In the genomic region with DNA sequence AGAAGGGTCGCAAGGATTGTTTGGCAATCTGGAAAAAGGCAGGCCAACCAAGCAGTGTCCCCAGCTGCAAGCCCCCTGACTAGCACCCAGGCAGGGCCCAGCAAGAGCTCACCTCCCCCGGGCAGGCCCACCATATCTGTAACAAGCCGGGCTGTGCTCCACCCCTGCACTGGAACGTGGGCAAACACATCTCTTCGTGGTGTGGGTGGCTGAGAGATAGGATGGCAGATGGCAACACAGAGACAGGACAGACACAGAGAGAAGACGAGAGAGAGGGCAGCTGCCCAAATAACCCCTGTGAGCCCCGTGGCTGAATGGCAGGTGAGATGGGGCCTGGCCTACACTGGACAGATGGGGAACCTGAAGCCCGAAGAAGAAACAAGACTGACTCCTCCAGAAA, we compare ENCODE assay signal across 18 cellular contexts. TPM values are rescaled to one million over a fixed set of nuclear protein-coding genes. Genes with fewer than 3 reads are reported as not detected.
DNase-seq lines count a peak whose midpoint lies in the region; ATAC-seq and TF ChIP-seq lines count a peak whose summit lies in the region.
"Had no signal": no experiment of that assay in that cellular context is flagged by ENCODE, and none has a peak within 500 bp of the region (broad histone marks: within the 10 kb centered on the region; RNA-seq: fewer than 3 reads in every experiment).

No MANE protein-coding gene starts in this region.

- no peak overlapping the region for H2BK12ac ChIP-seq in neuronal stem cell (ENCODE audit: low read length)

- no peak for DNase-seq in CD8-positive, alpha-beta T cell
- peak; percentile 34 for DNase-seq in cerebellar cortex (ENCODE audit: low spot score)
- no peak for DNase-seq in neuronal stem cell (ENCODE audit: low spot score)
- no peak for DNase-seq in NCI-H748 (lab: John Stamatoyannopoulos, UW; ENCODE audit: unreplicated experiment)
- no peak for DNase-seq in Kasumi-1 (lab: John Stamatoyannopoulos, UW)
- DNase-seq: DMS153, EL, H9, Karpas-422, MV-4-11, NCI-H1417 treated with DMSO at 0.1 percent for 48 hours, NCI-H774, Right ventricle myocardium superior, SK-N-SH had no signal

- H3K4me2 ChIP-seq in neuronal stem cell (ENCODE audit: insufficient read depth, low read length, poor library complexity, severe bottlenecking): no peak overlapping the region
- H3K4me2 ChIP-seq: BLaER1, SK-N-SH had no signal

- H2BK15ac ChIP-seq in neuronal stem cell (ENCODE audit: low read length): no peak overlapping the region

- H2BK120ac ChIP-seq in neuronal stem cell (ENCODE audit: low read depth, low read length): no peak overlapping the region

- no peaks in the 10 kb centered on the region for H3K4me1 ChIP-seq in CD8-positive, alpha-beta T cell (ENCODE audit: insufficient read depth, low read length)
- H3K4me1 ChIP-seq in HEK293 (ENCODE audit: control insufficient read depth, insufficient read depth, low read length) (no peaks in the 10 kb centered on the region), neuronal stem cell (ENCODE audit: control insufficient read depth in 2 of 2, insufficient read depth in 1 of 2, low read depth in 1 of 2, low read length in 2 of 2) (no peaks in the 10 kb centered on the region)
- H3K4me1 ChIP-seq: BLaER1 had no signal

- H3K23ac ChIP-seq in neuronal stem cell (ENCODE audit: low read depth, low read length, poor library complexity): no peak overlapping the region

- POLR2A ChIA-PET in CD8-positive, alpha-beta T cell (lab: Charles Lee): no interaction called here
- POLR2A ChIA-PET in HEK293 (lab: Yijun Ruan, JAX): interaction anchor here (1.2 kb wide), 1 partner anchor 8 kb away, joined by 6 read pairs; no protein-coding TSS in a partner anchor

- H3K36me3 ChIP-seq in CD8-positive, alpha-beta T cell (ENCODE audit: insufficient read depth, low read length): peaks cover 25% of the 10 kb centered on the region
- peaks cover 0 to 57% of the 10 kb centered on the region in 2 experiments; a peak in 2 of 3 replicates for H3K36me3 ChIP-seq in HEK293 (ENCODE audit: control insufficient read depth in 2 of 2, insufficient read depth in 1 of 2, low read length in 2 of 2)
- peaks cover 41 to 78% of the 10 kb centered on the region in 2 donors for H3K36me3 ChIP-seq in neuronal stem cell (replicated peaks in 1 of 2; ENCODE audit: control insufficient read depth in 2 of 2, insufficient read depth in 2 of 2, low read length in 2 of 2)

- H3K79me1 ChIP-seq in neuronal stem cell (ENCODE audit: low read depth, low read length): no peaks in the 10 kb centered on the region

- no peak for TF ChIP-seq CTCF in CD8-positive, alpha-beta T cell (IDR thresholded peaks at IDR 0.05)
- no peak for TF ChIP-seq CTCF in HEK293 (tag by site-specific recombination; IDR thresholded peaks at IDR 0.05)

- H3K9me3 ChIP-seq in CD8-positive, alpha-beta T cell (ENCODE audit: low read length): no peaks in the 10 kb centered on the region
- no peaks in the 10 kb centered on the region for H3K9me3 ChIP-seq in HEK293 (ENCODE audit: control insufficient read depth, insufficient read depth, low read depth, low read length)
- no peaks in the 10 kb centered on the region for H3K9me3 ChIP-seq in neuronal stem cell (replicated peaks in 1 of 2; ENCODE audit: control insufficient read depth in 2 of 2, insufficient read depth in 1 of 2, low read depth in 1 of 2, low read length in 2 of 2)
- H3K9me3 ChIP-seq: BLaER1, SK-N-SH had no signal

- peaks cover 55% of the 10 kb centered on the region for H3K36me3 Mint-ChIP-seq in CD8-positive, alpha-beta T cell

- H4K91ac ChIP-seq in neuronal stem cell (ENCODE audit: low read depth, low read length, poor library complexity): no peak overlapping the region

- no peak overlapping the region for H2AK5ac ChIP-seq in neuronal stem cell (ENCODE audit: low read depth, low read length)

- CTCF ChIA-PET in CD8-positive, alpha-beta T cell (lab: Charles Lee): interaction anchor here (0.6 to 1.1 kb wide), 2 partner anchors 23 to 178 kb away, joined by 3 to 4 read pairs; no protein-coding TSS in a partner anchor
- CTCF ChIA-PET in HEK293 (lab: Yijun Ruan, JAX): interaction anchor here (0.6 kb wide), 1 partner anchor 22 kb away, joined by 3 read pairs; no protein-coding TSS in a partner anchor

- H3K9ac ChIP-seq in neuronal stem cell (ENCODE audit: low read depth, low read length, poor library complexity): peak overlapping the region; percentile 70
- H3K9ac ChIP-seq: BLaER1, SK-N-SH had no signal

- no peaks in the 10 kb centered on the region for H3K9me3 Mint-ChIP-seq in CD8-positive, alpha-beta T cell
- H3K9me3 Mint-ChIP-seq: H9 had no signal

- H3K4me3 Mint-ChIP-seq in CD8-positive, alpha-beta T cell: no peak overlapping the region
- H3K4me3 Mint-ChIP-seq: H9 had no signal

- intact Hi-C loops in CD8-positive, alpha-beta T cell (cut with DNase I, micrococcal nuclease): no loop called here

- no peak overlapping the region for H3K14ac ChIP-seq in neuronal stem cell (ENCODE audit: low read length)

- WGBS in neuronal stem cell (ENCODE audit: extremely low coverage in 2 of 2, insufficient read length in 2 of 2, insufficient replicate concordance in 1 of 2), 2 donors: no CpG with 5 or more reads among the region's 8 CpGs

- H3K4me1 Mint-ChIP-seq in CD8-positive, alpha-beta T cell (ENCODE audit: low read depth): no peaks in the 10 kb centered on the region
- H3K4me1 Mint-ChIP-seq: H9 had no signal

- no peak overlapping the region for H3K18ac ChIP-seq in neuronal stem cell (ENCODE audit: low read length)

- no peaks in the 10 kb centered on the region for H3K27me3 ChIP-seq in CD8-positive, alpha-beta T cell (ENCODE audit: insufficient read depth, low read length)
- H3K27me3 ChIP-seq in neuronal stem cell (ENCODE audit: control insufficient read depth in 3 of 3, insufficient read depth in 3 of 3, low read depth in 1 of 3, low read length in 3 of 3): no peaks in the 10 kb centered on the region
- H3K27me3 ChIP-seq: BLaER1 had no signal

- no peaks in the 10 kb centered on the region for H3K27me3 Mint-ChIP-seq in CD8-positive, alpha-beta T cell (ENCODE audit: low read depth)

- H3K27ac ChIP-seq in CD8-positive, alpha-beta T cell (ENCODE audit: low read depth, low read length): no peak overlapping the region
- H3K27ac ChIP-seq in HEK293 (ENCODE audit: extremely low read depth, low read depth, low read length) (no peak overlapping the region), neuronal stem cell (replicated peaks; ENCODE audit: low read length) (no peak overlapping the region)
- H3K27ac ChIP-seq: BLaER1 had no signal

- no peak overlapping the region for H3K4me3 ChIP-seq in CD8-positive, alpha-beta T cell (ENCODE audit: low read depth, low read length)
- H3K4me3 ChIP-seq in HEK293 (ENCODE audit: low read depth, low read length) (no peak overlapping the region), neuronal stem cell (ENCODE audit: low read length in 2 of 2) (no peak overlapping the region)
- H3K4me3 ChIP-seq: BLaER1 had no signal

- no peak for ATAC-seq in CD8-positive, alpha-beta T cell
- no peak for ATAC-seq in GM19324 (IDR thresholded peaks at IDR 0.05; ENCODE audit: low FRiP score, unreplicated experiment)

- H2BK5ac ChIP-seq in neuronal stem cell (ENCODE audit: low read length): no peak overlapping the region

- H3K4ac ChIP-seq in neuronal stem cell (ENCODE audit: low read length): no peak overlapping the region

- H2AFZ ChIP-seq in neuronal stem cell (ENCODE audit: low read length): no peak overlapping the region

- H4K8ac ChIP-seq in neuronal stem cell (ENCODE audit: low read depth, low read length): no peak overlapping the region

- H3K27ac Mint-ChIP-seq in CD8-positive, alpha-beta T cell: peak overlapping the region; percentile 27
- H3K27ac Mint-ChIP-seq: H9 had no signal

TF ChIP-seq in HEK293, 187 proteins besides CTCF, POLR2A, EP300 and RAD21:
- TF ChIP-seq GLIS2 (tag by site-specific recombination; IDR thresholded peaks at IDR 0.05): no peak
- no peak for TF ChIP-seq SCRT1 (tag by site-specific recombination; IDR thresholded peaks at IDR 0.05; ENCODE audit: borderline replicate concordance)
- peak; percentile 42; the same call in 1 of the 2 replicates for TF ChIP-seq ZFHX2 (tag by site-specific recombination; conservative IDR thresholded peaks at IDR 0.05)
- TF ChIP-seq, protein P1, sequence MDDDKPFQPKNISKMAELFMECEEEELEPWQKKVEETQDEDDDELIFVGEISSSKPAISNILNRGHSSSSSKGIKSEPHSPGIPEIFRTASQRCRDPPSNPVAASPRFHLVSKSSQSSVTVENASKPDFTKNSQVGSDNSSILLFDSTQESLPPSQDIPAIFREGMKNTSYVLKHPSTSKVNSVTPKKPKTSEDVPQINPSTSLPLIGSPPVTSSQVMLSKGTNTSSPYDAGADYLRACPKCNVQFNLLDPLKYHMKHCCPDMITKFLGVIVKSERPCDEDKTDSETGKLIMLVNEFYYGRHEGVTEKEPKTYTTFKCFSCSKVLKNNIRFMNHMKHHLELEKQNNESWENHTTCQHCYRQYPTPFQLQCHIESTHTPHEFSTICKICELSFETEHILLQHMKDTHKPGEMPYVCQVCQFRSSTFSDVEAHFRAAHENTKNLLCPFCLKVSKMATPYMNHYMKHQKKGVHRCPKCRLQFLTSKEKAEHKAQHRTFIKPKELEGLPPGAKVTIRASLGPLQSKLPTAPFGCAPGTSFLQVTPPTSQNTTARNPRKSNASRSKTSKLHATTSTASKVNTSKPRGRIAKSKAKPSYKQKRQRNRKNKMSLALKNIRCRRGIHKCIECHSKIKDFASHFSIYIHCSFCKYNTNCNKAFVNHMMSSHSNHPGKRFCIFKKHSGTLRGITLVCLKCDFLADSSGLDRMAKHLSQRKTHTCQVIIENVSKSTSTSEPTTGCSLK (tag by site-specific recombination; IDR thresholded peaks at IDR 0.05): no peak
- peak; percentile 81 for TF ChIP-seq EGR2 (tag by site-specific recombination; IDR thresholded peaks at IDR 0.05; ENCODE audit: low read depth)

RNA-seq across cellular contexts. Expression of a gene that starts 9.4 kb away (rescaled TPM):
- total RNA-seq in CD8-positive, alpha-beta T cell: 10 to 100 TPM; 56.6 to 67.4 TPM
- polyA plus RNA-seq in neuronal stem cell (2013, experiment 1 of 2): 95.6 TPM
- polyA plus RNA-seq in neuronal stem cell (2013, experiment 2 of 2): 101 TPM

RNA-seq across cellular contexts. Expression of a gene that starts 20.2 kb away (rescaled TPM):
- not detected for total RNA-seq in CD8-positive, alpha-beta T cell
- 0.08 TPM for polyA plus RNA-seq in neuronal stem cell (2013, experiment 1 of 2)
- polyA plus RNA-seq in neuronal stem cell (2013, experiment 2 of 2): 0.10 TPM
- total RNA-seq: H9, Right ventricle myocardium superior had no signal
- polyA plus RNA-seq: AG04450, SK-N-SH had no signal

RNA-seq across cellular contexts. Expression of a gene that starts 21.9 kb away (rescaled TPM):
- total RNA-seq in CD8-positive, alpha-beta T cell: 100 to 1,000 TPM; 109 to 116 TPM
- polyA plus RNA-seq in neuronal stem cell (2013, experiment 1 of 2): 120 TPM
- polyA plus RNA-seq in neuronal stem cell (2013, experiment 2 of 2): 119 TPM

RNA-seq across cellular contexts. Expression of a gene that starts 33.7 kb away (rescaled TPM):
- 1 to 10 TPM; 1.4 to 1.5 TPM for total RNA-seq in CD8-positive, alpha-beta T cell
- polyA plus RNA-seq in neuronal stem cell (2013, experiment 1 of 2): 46.5 TPM
- 48.3 TPM for polyA plus RNA-seq in neuronal stem cell (2013, experiment 2 of 2)

RNA-seq across cellular contexts. Expression of a gene that starts 42.0 kb away (rescaled TPM):
- 10 to 100 TPM; 38.8 to 44.6 TPM for total RNA-seq in CD8-positive, alpha-beta T cell
- 19.0 TPM for polyA plus RNA-seq in neuronal stem cell (2013, experiment 1 of 2)
- 21.6 TPM for polyA plus RNA-seq in neuronal stem cell (2013, experiment 2 of 2)
